ENCODE assay signal across 8 cellular contexts in the genomic region with DNA sequence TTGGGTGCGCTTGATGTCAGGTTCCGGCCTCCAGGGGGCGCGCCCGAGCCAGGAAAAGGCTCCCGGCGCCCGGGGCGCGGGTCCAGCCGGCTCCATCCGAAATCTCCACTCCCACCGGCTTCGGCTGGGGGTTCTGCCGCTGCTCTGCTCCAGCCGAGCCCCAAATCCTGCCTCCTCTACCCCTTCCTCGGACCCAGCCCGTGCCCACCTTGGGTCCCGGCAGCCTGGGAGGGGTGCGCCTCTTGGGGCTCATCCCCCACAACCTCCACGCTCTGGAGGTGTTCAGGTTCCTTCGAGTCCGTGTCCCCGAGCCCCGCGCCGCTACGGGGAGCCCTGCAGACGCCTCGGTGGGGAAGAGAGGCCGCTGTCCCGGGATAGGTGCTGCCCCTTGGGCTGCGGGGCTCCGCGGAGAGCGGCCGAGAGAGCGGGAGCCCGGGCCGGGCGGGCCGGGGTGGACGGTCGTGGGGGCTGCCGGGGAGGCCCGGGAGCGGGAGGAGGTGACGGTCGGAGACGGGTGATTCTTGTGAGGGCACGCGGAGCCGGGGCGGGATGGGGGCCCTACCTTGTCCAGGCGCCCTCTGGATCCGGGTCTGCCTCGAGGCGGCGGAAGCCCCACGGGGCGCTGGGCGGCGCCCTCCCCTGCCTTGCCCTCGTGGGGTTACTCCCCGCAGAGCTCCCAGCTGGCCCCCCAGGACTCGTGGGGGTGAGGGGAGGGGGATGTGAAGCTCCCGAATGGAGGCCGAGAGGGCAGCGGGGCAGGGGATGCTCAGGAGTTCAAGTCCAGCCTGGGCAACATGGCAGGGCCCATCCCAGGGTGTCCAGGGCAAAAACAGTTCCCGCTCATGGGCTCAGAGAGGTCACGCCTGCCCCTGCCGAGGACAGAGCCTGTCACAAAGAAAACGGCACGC.
DNase-seq lines count a peak whose midpoint lies in the region; ATAC-seq and TF ChIP-seq lines count a peak whose summit lies in the region.

No MANE protein-coding gene starts in this region.

- H3K27ac Mint-ChIP-seq in memory B cell = no peak overlapping the region

- H3K27me3 Mint-ChIP-seq in memory B cell = no peaks in the 10 kb centered on the region

- H3K4me1 Mint-ChIP-seq in memory B cell = peaks cover 16% of the 10 kb centered on the region

- peak; percentile 26 for ATAC-seq in memory B cell (ENCODE audit: low read depth)
- no peak for ATAC-seq in HG03378 (IDR thresholded peaks at IDR 0.05; ENCODE audit: unreplicated experiment)

- no peaks in the 10 kb centered on the region for H3K36me3 Mint-ChIP-seq in memory B cell

- in situ Hi-C loops in GM18951 (cut with MboI; ENCODE audit: low sequenced_read_pairs, unreplicated experiment) = no loop called here

- no peaks in the 10 kb centered on the region for H3K9me3 Mint-ChIP-seq in memory B cell

- DNase-seq in AG09319 (ENCODE audit: extremely low read depth, low read depth) = no peak
- DNase-seq in NCI-H2196 (lab: John Stamatoyannopoulos, UW; ENCODE audit: unreplicated experiment) = peak; percentile 87
- DNase-seq in activated CD4-positive, alpha-beta T cell treated with anti-CD3 and anti-CD28 coated beads, Interleukin-2, amount 50 U/mL, for 48 hours = peak; percentile 86 to 89
- DNase-seq in effector CD4-positive, alpha-beta T cell = peak; percentile 76
- DNase-seq in memory B cell (ENCODE audit: low spot score in 2 of 2) = peak; percentile 77 to 88
- peak; percentile 71 for DNase-seq in stimulated activated CD8-positive, alpha-beta memory T cell treated with anti-CD3 and anti-CD28 coated beads, Interleukin-12 subunit alpha, Interleukin-12 subunit beta, amount 100 ng/mL, for 1 hour (ENCODE audit: low read depth)

- peak; percentile 83 for TF ChIP-seq CTCF in AG09319 (IDR thresholded peaks at IDR 0.05; ENCODE audit: low read depth, low read length)

- TF ChIP-seq POLR2A in GM18951 (IDR thresholded peaks at IDR 0.05; ENCODE audit: extremely low read depth, insufficient read depth, insufficient read length) = peak; percentile 45

- peak overlapping the region; percentile 82 for H3K4me3 Mint-ChIP-seq in memory B cell
